1 cellular context compared by ENCODE assay signal in the genomic region with DNA sequence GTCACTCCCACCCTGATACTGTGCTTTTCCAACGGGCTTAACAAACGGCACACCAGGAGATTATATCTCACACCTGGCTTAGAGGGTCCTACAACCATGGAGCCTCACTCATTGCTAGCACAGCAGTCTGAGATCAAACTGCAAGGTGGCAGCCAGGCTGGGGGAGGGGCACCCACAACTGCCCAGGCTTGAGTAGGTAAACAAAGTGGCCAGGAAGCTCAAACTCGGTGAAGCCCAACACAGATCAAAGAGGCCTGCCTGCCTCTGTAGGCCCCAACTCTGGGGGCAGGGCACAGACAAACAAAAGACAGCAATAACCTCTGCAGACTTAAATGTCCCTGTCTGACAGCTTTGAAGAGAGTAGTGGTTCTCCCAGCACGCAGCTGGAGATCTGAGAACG.
A peak's percentile ranks its signal among the peaks of the same experiment; 100 is the strongest.
TF ChIP-seq lines count a peak whose summit lies in the region.

No MANE protein-coding gene starts in this region.

TF ChIP-seq in HepG2, 621 proteins besides CTCF, POLR2A, EP300 and RAD21 (continued from another document):
- TF ChIP-seq, protein P1, sequence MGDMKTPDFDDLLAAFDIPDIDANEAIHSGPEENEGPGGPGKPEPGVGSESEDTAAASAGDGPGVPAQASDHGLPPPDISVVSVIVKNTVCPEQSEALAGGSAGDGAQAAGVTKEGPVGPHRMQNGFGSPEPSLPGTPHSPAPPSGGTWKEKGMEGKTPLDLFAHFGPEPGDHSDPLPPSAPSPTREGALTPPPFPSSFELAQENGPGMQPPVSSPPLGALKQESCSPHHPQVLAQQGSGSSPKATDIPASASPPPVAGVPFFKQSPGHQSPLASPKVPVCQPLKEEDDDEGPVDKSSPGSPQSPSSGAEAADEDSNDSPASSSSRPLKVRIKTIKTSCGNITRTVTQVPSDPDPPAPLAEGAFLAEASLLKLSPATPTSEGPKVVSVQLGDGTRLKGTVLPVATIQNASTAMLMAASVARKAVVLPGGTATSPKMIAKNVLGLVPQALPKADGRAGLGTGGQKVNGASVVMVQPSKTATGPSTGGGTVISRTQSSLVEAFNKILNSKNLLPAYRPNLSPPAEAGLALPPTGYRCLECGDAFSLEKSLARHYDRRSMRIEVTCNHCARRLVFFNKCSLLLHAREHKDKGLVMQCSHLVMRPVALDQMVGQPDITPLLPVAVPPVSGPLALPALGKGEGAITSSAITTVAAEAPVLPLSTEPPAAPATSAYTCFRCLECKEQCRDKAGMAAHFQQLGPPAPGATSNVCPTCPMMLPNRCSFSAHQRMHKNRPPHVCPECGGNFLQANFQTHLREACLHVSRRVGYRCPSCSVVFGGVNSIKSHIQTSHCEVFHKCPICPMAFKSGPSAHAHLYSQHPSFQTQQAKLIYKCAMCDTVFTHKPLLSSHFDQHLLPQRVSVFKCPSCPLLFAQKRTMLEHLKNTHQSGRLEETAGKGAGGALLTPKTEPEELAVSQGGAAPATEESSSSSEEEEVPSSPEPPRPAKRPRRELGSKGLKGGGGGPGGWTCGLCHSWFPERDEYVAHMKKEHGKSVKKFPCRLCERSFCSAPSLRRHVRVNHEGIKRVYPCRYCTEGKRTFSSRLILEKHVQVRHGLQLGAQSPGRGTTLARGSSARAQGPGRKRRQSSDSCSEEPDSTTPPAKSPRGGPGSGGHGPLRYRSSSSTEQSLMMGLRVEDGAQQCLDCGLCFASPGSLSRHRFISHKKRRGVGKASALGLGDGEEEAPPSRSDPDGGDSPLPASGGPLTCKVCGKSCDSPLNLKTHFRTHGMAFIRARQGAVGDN (CRISPR knock-in tag; IDR thresholded peaks at IDR 0.05): peak; percentile 71
- TF ChIP-seq FOXA3 (CRISPR knock-in tag; IDR thresholded peaks at IDR 0.05) (peak; percentile 92), NCOA2 (CRISPR knock-in tag; IDR thresholded peaks at IDR 0.05) (peak; percentile 86), SIX4 (CRISPR knock-in tag; IDR thresholded peaks at IDR 0.05) (peak; percentile 59), MIXL1 (CRISPR knock-in tag; IDR thresholded peaks at IDR 0.05) (peak; percentile 82), KDM3A (CRISPR knock-in tag; IDR thresholded peaks at IDR 0.05; ENCODE audit: low read depth) (peak; percentile 37; the same call in 1 of the 2 replicates), BRCA1 (CRISPR knock-in tag; IDR thresholded peaks at IDR 0.05) (peak; percentile 70; the same call in 1 of the 2 replicates), YEATS4 (CRISPR knock-in tag; IDR thresholded peaks at IDR 0.05; ENCODE audit: borderline replicate concordance) (peak; percentile 49; the same call in 1 of the 2 replicates), ZNF331 (CRISPR knock-in tag; IDR thresholded peaks at IDR 0.05) (peak; percentile 76), ZBTB20 (CRISPR knock-in tag; IDR thresholded peaks at IDR 0.05; ENCODE audit: borderline replicate concordance, low read depth) (peak; percentile 42; the same call in 1 of the 2 replicates), NFKBIZ (CRISPR knock-in tag; IDR thresholded peaks at IDR 0.05) (0 out of 2 replicates have a peak, but pooled peaks have one; percentile 54), ZNF264 (CRISPR knock-in tag; IDR thresholded peaks at IDR 0.05) (0 out of 2 replicates have a peak, but pooled peaks have one; percentile 30), MEIS2 (CRISPR knock-in tag; IDR thresholded peaks at IDR 0.05) (peak; percentile 64; the same call in 1 of the 2 replicates), HOXA3 (CRISPR knock-in tag; IDR thresholded peaks at IDR 0.05) (peak; percentile 65; the same call in 1 of the 2 replicates), SAP130 (CRISPR knock-in tag; IDR thresholded peaks at IDR 0.05; ENCODE audit: low read depth) (peak; percentile 40), ZFP90 (CRISPR knock-in tag; IDR thresholded peaks at IDR 0.05; ENCODE audit: borderline replicate concordance) (0 out of 2 replicates have a peak, but pooled peaks have one; percentile 52), FOXP1 (IDR thresholded peaks at IDR 0.05) (peak; percentile 60), FOXP1 (CRISPR knock-in tag; IDR thresholded peaks at IDR 0.05) (peak; percentile 91), KLF16 (CRISPR knock-in tag; IDR thresholded peaks at IDR 0.05) (peak in 1 of 2 experiments; percentile 81; a peak in 1 of 4 replicates), FOSL2 (CRISPR knock-in tag; IDR thresholded peaks at IDR 0.05) (peak; percentile 57), SMAD3 (CRISPR knock-in tag; IDR thresholded peaks at IDR 0.05) (0 out of 2 replicates have a peak, but pooled peaks have one; percentile 39)
- TF ChIP-seq, protein P2, sequence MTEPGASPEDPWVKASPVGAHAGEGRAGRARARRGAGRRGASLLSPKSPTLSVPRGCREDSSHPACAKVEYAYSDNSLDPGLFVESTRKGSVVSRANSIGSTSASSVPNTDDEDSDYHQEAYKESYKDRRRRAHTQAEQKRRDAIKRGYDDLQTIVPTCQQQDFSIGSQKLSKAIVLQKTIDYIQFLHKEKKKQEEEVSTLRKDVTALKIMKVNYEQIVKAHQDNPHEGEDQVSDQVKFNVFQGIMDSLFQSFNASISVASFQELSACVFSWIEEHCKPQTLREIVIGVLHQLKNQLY (CRISPR knock-in tag; IDR thresholded peaks at IDR 0.05): 0 out of 2 replicates have a peak, but pooled peaks have one; percentile 28
- TF ChIP-seq, protein P3, sequence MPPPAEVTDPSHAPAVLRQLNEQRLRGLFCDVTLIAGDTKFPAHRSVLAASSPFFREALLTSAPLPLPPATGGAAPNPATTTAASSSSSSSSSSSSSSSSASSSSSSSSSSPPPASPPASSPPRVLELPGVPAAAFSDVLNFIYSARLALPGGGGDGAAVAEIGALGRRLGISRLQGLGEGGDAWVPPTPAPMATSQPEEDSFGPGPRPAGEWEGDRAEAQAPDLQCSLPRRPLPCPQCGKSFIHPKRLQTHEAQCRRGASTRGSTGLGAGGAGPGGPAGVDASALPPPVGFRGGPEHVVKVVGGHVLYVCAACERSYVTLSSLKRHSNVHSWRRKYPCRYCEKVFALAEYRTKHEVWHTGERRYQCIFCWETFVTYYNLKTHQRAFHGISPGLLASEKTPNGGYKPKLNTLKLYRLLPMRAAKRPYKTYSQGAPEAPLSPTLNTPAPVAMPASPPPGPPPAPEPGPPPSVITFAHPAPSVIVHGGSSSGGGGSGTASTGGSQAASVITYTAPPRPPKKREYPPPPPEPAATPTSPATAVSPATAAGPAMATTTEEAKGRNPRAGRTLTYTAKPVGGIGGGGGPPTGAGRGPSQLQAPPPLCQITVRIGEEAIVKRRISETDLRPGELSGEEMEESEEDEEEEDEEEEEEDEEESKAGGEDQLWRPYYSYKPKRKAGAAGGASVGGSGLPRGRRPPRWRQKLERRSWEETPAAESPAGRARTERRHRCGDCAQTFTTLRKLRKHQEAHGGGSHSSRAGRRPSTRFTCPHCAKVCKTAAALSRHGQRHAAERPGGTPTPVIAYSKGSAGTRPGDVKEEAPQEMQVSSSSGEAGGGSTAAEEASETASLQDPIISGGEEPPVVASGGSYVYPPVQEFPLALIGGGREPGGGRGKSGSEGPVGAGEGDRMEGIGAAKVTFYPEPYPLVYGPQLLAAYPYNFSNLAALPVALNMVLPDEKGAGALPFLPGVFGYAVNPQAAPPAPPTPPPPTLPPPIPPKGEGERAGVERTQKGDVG (CRISPR knock-in tag; IDR thresholded peaks at IDR 0.05; ENCODE audit: borderline replicate concordance): peak; percentile 79; the same call in 1 of the 2 replicates
- TF ChIP-seq, protein P4, sequence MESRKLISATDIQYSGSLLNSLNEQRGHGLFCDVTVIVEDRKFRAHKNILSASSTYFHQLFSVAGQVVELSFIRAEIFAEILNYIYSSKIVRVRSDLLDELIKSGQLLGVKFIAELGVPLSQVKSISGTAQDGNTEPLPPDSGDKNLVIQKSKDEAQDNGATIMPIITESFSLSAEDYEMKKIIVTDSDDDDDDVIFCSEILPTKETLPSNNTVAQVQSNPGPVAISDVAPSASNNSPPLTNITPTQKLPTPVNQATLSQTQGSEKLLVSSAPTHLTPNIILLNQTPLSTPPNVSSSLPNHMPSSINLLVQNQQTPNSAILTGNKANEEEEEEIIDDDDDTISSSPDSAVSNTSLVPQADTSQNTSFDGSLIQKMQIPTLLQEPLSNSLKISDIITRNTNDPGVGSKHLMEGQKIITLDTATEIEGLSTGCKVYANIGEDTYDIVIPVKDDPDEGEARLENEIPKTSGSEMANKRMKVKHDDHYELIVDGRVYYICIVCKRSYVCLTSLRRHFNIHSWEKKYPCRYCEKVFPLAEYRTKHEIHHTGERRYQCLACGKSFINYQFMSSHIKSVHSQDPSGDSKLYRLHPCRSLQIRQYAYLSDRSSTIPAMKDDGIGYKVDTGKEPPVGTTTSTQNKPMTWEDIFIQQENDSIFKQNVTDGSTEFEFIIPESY (CRISPR knock-in tag; IDR thresholded peaks at IDR 0.05): peak; percentile 33; the same call in 1 of the 2 replicates
- TF ChIP-seq, protein P5, sequence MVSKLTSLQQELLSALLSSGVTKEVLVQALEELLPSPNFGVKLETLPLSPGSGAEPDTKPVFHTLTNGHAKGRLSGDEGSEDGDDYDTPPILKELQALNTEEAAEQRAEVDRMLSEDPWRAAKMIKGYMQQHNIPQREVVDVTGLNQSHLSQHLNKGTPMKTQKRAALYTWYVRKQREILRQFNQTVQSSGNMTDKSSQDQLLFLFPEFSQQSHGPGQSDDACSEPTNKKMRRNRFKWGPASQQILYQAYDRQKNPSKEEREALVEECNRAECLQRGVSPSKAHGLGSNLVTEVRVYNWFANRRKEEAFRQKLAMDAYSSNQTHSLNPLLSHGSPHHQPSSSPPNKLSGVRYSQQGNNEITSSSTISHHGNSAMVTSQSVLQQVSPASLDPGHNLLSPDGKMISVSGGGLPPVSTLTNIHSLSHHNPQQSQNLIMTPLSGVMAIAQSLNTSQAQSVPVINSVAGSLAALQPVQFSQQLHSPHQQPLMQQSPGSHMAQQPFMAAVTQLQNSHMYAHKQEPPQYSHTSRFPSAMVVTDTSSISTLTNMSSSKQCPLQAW (CRISPR knock-in tag; IDR thresholded peaks at IDR 0.05): peak; percentile 59; the same call in 1 of the 2 replicates
- TF ChIP-seq, protein P6, sequence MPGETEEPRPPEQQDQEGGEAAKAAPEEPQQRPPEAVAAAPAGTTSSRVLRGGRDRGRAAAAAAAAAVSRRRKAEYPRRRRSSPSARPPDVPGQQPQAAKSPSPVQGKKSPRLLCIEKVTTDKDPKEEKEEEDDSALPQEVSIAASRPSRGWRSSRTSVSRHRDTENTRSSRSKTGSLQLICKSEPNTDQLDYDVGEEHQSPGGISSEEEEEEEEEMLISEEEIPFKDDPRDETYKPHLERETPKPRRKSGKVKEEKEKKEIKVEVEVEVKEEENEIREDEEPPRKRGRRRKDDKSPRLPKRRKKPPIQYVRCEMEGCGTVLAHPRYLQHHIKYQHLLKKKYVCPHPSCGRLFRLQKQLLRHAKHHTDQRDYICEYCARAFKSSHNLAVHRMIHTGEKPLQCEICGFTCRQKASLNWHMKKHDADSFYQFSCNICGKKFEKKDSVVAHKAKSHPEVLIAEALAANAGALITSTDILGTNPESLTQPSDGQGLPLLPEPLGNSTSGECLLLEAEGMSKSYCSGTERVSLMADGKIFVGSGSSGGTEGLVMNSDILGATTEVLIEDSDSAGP (CRISPR knock-in tag; IDR thresholded peaks at IDR 0.05; ENCODE audit: borderline replicate concordance): peak; percentile 47
- TF ChIP-seq, protein P7, sequence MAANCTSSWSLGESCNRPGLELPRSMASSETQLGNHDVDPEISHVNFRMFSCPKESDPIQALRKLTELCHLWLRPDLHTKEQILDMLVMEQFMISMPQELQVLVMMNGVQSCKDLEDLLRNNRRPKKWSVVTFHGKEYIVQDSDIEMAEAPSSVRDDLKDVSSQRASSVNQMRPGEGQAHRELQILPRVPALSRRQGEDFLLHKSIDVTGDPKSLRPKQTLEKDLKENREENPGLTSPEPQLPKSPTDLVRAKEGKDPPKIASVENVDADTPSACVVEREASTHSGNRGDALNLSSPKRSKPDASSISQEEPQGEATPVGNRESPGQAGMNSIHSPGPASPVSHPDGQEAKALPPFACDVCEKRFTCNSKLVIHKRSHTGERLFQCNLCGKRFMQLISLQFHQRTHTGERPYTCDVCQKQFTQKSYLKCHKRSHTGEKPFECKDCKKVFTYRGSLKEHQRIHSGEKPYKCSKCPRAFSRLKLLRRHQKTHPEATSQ (CRISPR knock-in tag; IDR thresholded peaks at IDR 0.05; ENCODE audit: borderline replicate concordance): peak; percentile 68; the same call in 1 of the 2 replicates
